In genomic region chr18:30684825-30685481, GRCh38 we compare ENCODE assay signal across 20 cellular contexts.
A peak's percentile ranks its signal among the peaks of the same experiment; 100 is the strongest.
DNase-seq lines count a peak whose midpoint lies in the region.
"Had no signal": no experiment of that assay in that cellular context is flagged by ENCODE, and none has a peak within 500 bp of the region (broad histone marks: within the 10 kb centered on the region; RNA-seq: fewer than 3 reads in every experiment).

No MANE protein-coding gene starts in this region.

- H3K27ac ChIP-seq in urinary bladder (ENCODE audit: low read depth): peak overlapping the region; percentile 10
- H3K27ac ChIP-seq in SJCRH30: no peak overlapping the region
- H3K27ac ChIP-seq: 22Rv1 had no signal

- H3K27me3 ChIP-seq in SJCRH30: no peaks in the 10 kb centered on the region

- 69% methylated on average over 3 of the region's 3 CpGs for WGBS in urinary bladder

- H3K4me1 ChIP-seq in urinary bladder (ENCODE audit: insufficient read depth): no peaks in the 10 kb centered on the region
- H3K4me1 ChIP-seq in SJCRH30: no peaks in the 10 kb centered on the region

- no peaks in the 10 kb centered on the region for H3K9me3 ChIP-seq in SJCRH30 (replicated peaks)

- peaks cover 21% of the 10 kb centered on the region for H3K9me3 Mint-ChIP-seq in T-helper 2 cell treated with Interferon-gamma antibody and Interleukin-4, amounts not matched to agents 5 μg/mL and 100 μg/mL, for 36 hours

- H3K4me3 ChIP-seq in urinary bladder (ENCODE audit: low read depth, low read length) (no peak overlapping the region), SJCRH30 (no peak overlapping the region)

- H3K36me3 Mint-ChIP-seq in T-helper 2 cell treated with Interferon-gamma antibody and Interleukin-4, amounts not matched to agents 5 μg/mL and 100 μg/mL, for 36 hours (ENCODE audit: low read depth): no peaks in the 10 kb centered on the region
- H3K36me3 Mint-ChIP-seq: CD14-positive monocyte had no signal

- no peaks in the 10 kb centered on the region for H3K27me3 Mint-ChIP-seq in T-helper 2 cell treated with Interferon-gamma antibody and Interleukin-4, amounts not matched to agents 5 μg/mL and 100 μg/mL, for 36 hours (ENCODE audit: low read depth)

- H3K4me1 Mint-ChIP-seq in T-helper 2 cell treated with Interferon-gamma antibody and Interleukin-4, amounts not matched to agents 5 μg/mL and 100 μg/mL, for 36 hours (ENCODE audit: low read depth): no peaks in the 10 kb centered on the region
- H3K4me1 Mint-ChIP-seq: CD14-positive monocyte had no signal

- H3K4me3 Mint-ChIP-seq in T-helper 2 cell treated with Interferon-gamma antibody and Interleukin-4, amounts not matched to agents 5 μg/mL and 100 μg/mL, for 36 hours: no peak overlapping the region
- H3K4me3 Mint-ChIP-seq: CD14-positive monocyte had no signal

- H3K36me3 ChIP-seq in urinary bladder (ENCODE audit: insufficient read depth): no peaks in the 10 kb centered on the region
- no peaks in the 10 kb centered on the region for H3K36me3 ChIP-seq in SJCRH30

- DNase-seq in NCI-H1417 (lab: John Stamatoyannopoulos, UW) (peak in 2 of 3 experiments; percentile 5 to 33), NCI-H1417 treated with DMSO at 0.1 percent for 48 hours (lab: John Stamatoyannopoulos, UW) (no peak), amniotic epithelial cell (ENCODE audit: low read depth) (peak; percentile 2), iPS DF 4.7 (ENCODE audit: extremely low read depth, low spot score) (peak; percentile 5), SJCRH30 (no peak), ureter (ENCODE audit: low spot score) (no peak)
- no peak for DNase-seq in T-helper 2 cell treated with Interferon-gamma antibody and Interleukin-4, amounts not matched to agents 5 μg/mL and 100 μg/mL, for 36 hours (ENCODE audit: low spot score)
- DNase-seq: MM.1S, NCI-H1092 treated with DMSO at 0.1 percent for 48 hours, NCI-H1694, NCI-H2107, NCI-H226, NCI-H524, NCI-H82, PC-3, RPMI8226, SHP77 treated with DMSO at 0.1 percent for 48 hours had no signal

- no peak overlapping the region for H3K27ac Mint-ChIP-seq in T-helper 2 cell treated with Interferon-gamma antibody and Interleukin-4, amounts not matched to agents 5 μg/mL and 100 μg/mL, for 36 hours
- H3K27ac Mint-ChIP-seq: CD14-positive monocyte had no signal

Comparison
In these comparisons a context has a peak if more than half of its experiments do, and no peak if none do; other contexts are left out.
1. DNase-seq: peak in NCI-H1417 (2 of 3), amniotic epithelial cell (single experiment) and iPS DF 4.7 (single experiment); none in NCI-H1417 treated with DMSO at 0.1 percent for 48 hours (single experiment), SJCRH30 (0 of 2), ureter (single experiment) and T-helper 2 cell treated with Interferon-gamma antibody and Interleukin-4, amounts not matched to agents 5 μg/mL and 100 μg/mL, for 36 hours (single experiment).